In the genomic region with DNA sequence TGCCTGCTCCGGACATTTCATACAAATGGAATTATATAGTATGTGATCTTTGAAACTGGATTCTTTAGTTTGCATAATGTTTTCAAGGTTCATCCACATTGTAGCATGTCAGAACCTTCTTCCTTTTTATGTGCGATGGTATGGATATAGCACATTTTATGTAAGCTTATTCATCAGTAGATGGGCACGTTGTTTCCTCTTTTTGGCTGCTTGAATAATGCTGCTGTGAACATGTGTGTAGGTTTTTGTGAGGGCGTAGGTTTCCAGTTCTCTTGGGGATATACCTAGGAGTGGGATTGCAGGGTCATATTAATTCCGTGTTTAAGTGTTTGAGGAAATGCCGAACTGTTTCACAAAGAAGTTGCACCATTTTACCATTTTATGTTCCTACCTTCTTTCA, we compare ENCODE assay signal across 16 cellular contexts.
"Had no signal": no experiment of that assay in that cellular context is flagged by ENCODE, and none has a peak within 500 bp of the region (broad histone marks: within the 10 kb centered on the region; RNA-seq: fewer than 3 reads in every experiment).

No MANE protein-coding gene starts in this region.

- H3K36me3 ChIP-seq: colonic mucosa, prostate gland, transverse colon, WERI-Rb-1 had no signal

- H3K27ac ChIP-seq: body of pancreas, colonic mucosa, esophagus squamous epithelium, prostate gland, skin epidermis, transverse colon, WERI-Rb-1 had no signal

- H3K4me3 ChIP-seq: body of pancreas, colonic mucosa, esophagus squamous epithelium, prostate gland, skin epidermis, transverse colon had no signal

- H3K4me1 ChIP-seq: body of pancreas, colonic mucosa, prostate gland had no signal

- H3K4me3 Mint-ChIP-seq: activated CD8-positive, alpha-beta T cell treated with anti-CD3 and anti-CD28 coated beads for 36 hours; activated naive CD8-positive, alpha-beta T cell treated with anti-CD3 and anti-CD28 coated beads for 36 hours; activated T-helper 1 cell treated with anti-CD3 and anti-CD28 coated beads, Interleukin-12 subunit alpha, Interleukin-12 subunit beta, Interleukin-2, Interleukin-4 antibody, amounts not matched to agents 30 ng/mL and 10 ng/mL and 1 ng/mL, durations not matched to agents 14 hours and 24 hours and 36 hours had no signal

- H3K9me3 ChIP-seq: body of pancreas, colonic mucosa, esophagus squamous epithelium, prostate gland, transverse colon had no signal

- H3K9me3 Mint-ChIP-seq: activated CD8-positive, alpha-beta T cell treated with anti-CD3 and anti-CD28 coated beads for 36 hours; activated naive CD8-positive, alpha-beta T cell treated with anti-CD3 and anti-CD28 coated beads for 36 hours; activated T-helper 1 cell treated with anti-CD3 and anti-CD28 coated beads, Interleukin-12 subunit alpha, Interleukin-12 subunit beta, Interleukin-2, Interleukin-4 antibody, amounts not matched to agents 30 ng/mL and 10 ng/mL and 1 ng/mL, durations not matched to agents 14 hours and 24 hours and 36 hours had no signal

- H3K27me3 Mint-ChIP-seq: activated CD8-positive, alpha-beta T cell treated with anti-CD3 and anti-CD28 coated beads for 36 hours; activated naive CD8-positive, alpha-beta T cell treated with anti-CD3 and anti-CD28 coated beads for 36 hours had no signal

- ATAC-seq: activated CD8-positive, alpha-beta T cell treated with anti-CD3 and anti-CD28 coated beads for 36 hours; body of pancreas; right cardiac atrium had no signal

- H3K27ac Mint-ChIP-seq: activated CD8-positive, alpha-beta T cell treated with anti-CD3 and anti-CD28 coated beads for 36 hours; activated naive CD8-positive, alpha-beta T cell treated with anti-CD3 and anti-CD28 coated beads for 36 hours; activated T-helper 1 cell treated with anti-CD3 and anti-CD28 coated beads, Interleukin-12 subunit alpha, Interleukin-12 subunit beta, Interleukin-2, Interleukin-4 antibody, amounts not matched to agents 30 ng/mL and 10 ng/mL and 1 ng/mL, durations not matched to agents 14 hours and 24 hours and 36 hours had no signal

- DNase-seq: activated CD4-positive, alpha-beta T cell treated with anti-CD3 and anti-CD28 coated beads for 4 hours; activated CD8-positive, alpha-beta T cell treated with anti-CD3 and anti-CD28 coated beads for 36 hours; activated naive CD8-positive, alpha-beta T cell treated with anti-CD3 and anti-CD28 coated beads for 36 hours; amygdala; body of pancreas; colonic mucosa; esophagus squamous epithelium; right cardiac atrium; stimulated activated CD4-positive, alpha-beta T cell treated with anti-CD3 and anti-CD28 coated beads, Interleukin-4, amount 100 ng/mL, for 24 hours; stimulated activated naive CD4-positive, alpha-beta T cell; transverse colon; WERI-Rb-1 had no signal

- H3K27me3 ChIP-seq: body of pancreas, colonic mucosa, esophagus squamous epithelium, transverse colon had no signal

- FAIRE-seq: endothelial cell of umbilical vein had no signal
